Comparison of ENCODE assay signal across 8 cellular contexts in the genomic region with DNA sequence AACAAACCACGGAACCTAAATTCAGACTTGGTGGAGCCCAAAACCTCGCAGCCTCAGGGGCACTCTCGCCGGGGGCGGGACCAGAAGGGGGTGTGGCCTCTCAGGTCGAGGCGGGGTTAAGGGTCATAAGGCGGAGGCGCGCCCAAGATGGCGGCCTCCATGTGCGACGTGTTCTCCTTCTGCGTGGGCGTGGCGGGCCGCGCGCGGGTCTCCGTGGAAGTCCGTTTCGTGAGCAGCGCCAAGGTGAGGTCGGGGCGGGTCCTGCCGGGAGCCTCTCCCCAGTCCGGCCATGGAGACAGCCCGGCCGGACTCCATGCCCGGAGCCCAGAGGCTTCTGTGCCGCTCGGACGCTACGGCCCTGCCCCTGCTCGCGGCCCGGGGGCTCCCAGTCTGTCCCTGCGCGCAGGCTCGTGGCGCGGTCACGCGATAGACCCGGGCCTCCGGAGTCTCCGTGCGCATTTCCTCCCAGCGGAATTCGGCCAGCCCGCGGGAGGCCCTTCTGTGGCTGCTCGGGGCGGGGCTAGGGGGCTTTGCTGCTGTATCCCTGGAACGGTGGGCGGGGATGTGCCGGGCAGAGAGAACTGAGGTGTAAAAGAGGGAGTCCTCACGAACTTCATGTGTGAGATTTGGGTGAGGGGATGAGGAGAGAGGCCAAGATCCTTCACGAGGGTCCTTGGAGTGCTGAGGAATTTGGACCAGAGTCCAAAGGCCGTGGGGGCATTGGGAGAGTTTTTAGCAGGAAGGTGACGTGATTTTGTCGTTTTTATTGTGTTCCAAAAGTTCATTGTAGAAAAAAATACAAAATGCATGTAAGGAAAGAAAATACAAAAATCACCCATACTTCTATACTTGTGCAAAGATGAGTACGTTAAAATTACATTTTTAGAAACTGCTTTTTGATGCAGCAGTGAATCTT. TPM values are rescaled to one million over a fixed set of nuclear protein-coding genes. Genes with fewer than 3 reads are reported as not detected.
A peak's percentile ranks its signal among the peaks of the same experiment; 100 is the strongest.
DNase-seq lines count a peak whose midpoint lies in the region; ATAC-seq, FAIRE-seq and TF ChIP-seq lines count a peak whose summit lies in the region.

Gene SMYD5, plus strand, starts transcription at position 126 of the 916 bp plus-strand sequence. Its CDS starts 22 bp downstream, at position 148.

- H3K4me3 ChIP-seq in ACC112 (ENCODE audit: low read depth, low read length), result peak within 1 kb of the TSS; percentile 85
- peak within 1 kb of the TSS; percentile 78 for H3K4me3 ChIP-seq in WI38 (ENCODE audit: low read depth, low read length)
- peak within 1 kb of the TSS; percentile 73 for H3K4me3 ChIP-seq in bronchial epithelial cell (ENCODE audit: low read depth, low read length)

- no peak for FAIRE-seq in bronchial epithelial cell (lab: Jason Lieb, UNC)

- H2AFZ ChIP-seq in ACC112 (ENCODE audit: low read length, unreplicated experiment), result peak within 1 kb of the TSS; percentile 74

- peaks cover 40% of the 10 kb centered on the region for H3K4me1 ChIP-seq in ACC112 (ENCODE audit: control insufficient read depth, insufficient read depth, low read length, unreplicated experiment)

- ATAC-seq in GM18861 (IDR thresholded peaks at IDR 0.05; ENCODE audit: unreplicated experiment) (peak; percentile 86), HG03095 (IDR thresholded peaks at IDR 0.05; ENCODE audit: unreplicated experiment) (peak; percentile 90)

- H3K27me3 ChIP-seq in ACC112 (ENCODE audit: insufficient read depth, low read length), result no peaks in the 10 kb centered on the region
- H3K27me3 ChIP-seq in bronchial epithelial cell (ENCODE audit: control insufficient read depth, insufficient read depth, low read length), result no peaks in the 10 kb centered on the region

- no peaks in the 10 kb centered on the region for H3K36me3 ChIP-seq in ACC112 (ENCODE audit: insufficient read depth, low read length)
- H3K36me3 ChIP-seq in bronchial epithelial cell (ENCODE audit: control insufficient read depth, insufficient read depth, low read length), result peaks cover 3% of the 10 kb centered on the region

- peaks cover 27% of the 10 kb centered on the region for H3K79me2 ChIP-seq in ACC112 (ENCODE audit: control insufficient read depth, insufficient read depth, low read length, unreplicated experiment)

- H3K27ac ChIP-seq in ACC112 (ENCODE audit: low read depth, low read length), result peak within 1 kb of the TSS; percentile 71

- DNase-seq in NCI-H2227 treated with DMSO at 0.1 percent for 48 hours (lab: John Stamatoyannopoulos, UW) (peak; percentile 80), bronchial epithelial cell (ENCODE audit: low read depth) (peak; percentile 56), islet precursor cell (peak; percentile 93)
- DNase-seq in stimulated activated CD4-positive, alpha-beta T cell treated with anti-CD3 and anti-CD28 coated beads, Interleukin-12 subunit alpha, Interleukin-12 subunit beta, amount 100 ng/mL, for 48 hours (ENCODE audit: low read depth in 2 of 3, low spot score in 1 of 3), result peak; percentile 87 to 95 (median 89)

- no peak for TF ChIP-seq CTCF in WI38 (IDR thresholded peaks at IDR 0.05; ENCODE audit: low read depth, low read length)
- TF ChIP-seq CTCF in bronchial epithelial cell (IDR thresholded peaks at IDR 0.05; ENCODE audit: insufficient read depth, low read length, severe bottlenecking), result no peak

RNA-seq across cellular contexts. Expression of gene SMYD5, which starts in this region (rescaled TPM):
- 11.1 and 18.4 TPM in 2 replicates for total RNA-seq in bronchial epithelial cell

Comparison
In these comparisons a context has a peak if more than half of its experiments do, and no peak if none do; other contexts are left out.
1. Peak in every context shown above with its lines: DNase-seq, ATAC-seq, H3K4me3 ChIP-seq and H3K27ac ChIP-seq.